In the genomic region with DNA sequence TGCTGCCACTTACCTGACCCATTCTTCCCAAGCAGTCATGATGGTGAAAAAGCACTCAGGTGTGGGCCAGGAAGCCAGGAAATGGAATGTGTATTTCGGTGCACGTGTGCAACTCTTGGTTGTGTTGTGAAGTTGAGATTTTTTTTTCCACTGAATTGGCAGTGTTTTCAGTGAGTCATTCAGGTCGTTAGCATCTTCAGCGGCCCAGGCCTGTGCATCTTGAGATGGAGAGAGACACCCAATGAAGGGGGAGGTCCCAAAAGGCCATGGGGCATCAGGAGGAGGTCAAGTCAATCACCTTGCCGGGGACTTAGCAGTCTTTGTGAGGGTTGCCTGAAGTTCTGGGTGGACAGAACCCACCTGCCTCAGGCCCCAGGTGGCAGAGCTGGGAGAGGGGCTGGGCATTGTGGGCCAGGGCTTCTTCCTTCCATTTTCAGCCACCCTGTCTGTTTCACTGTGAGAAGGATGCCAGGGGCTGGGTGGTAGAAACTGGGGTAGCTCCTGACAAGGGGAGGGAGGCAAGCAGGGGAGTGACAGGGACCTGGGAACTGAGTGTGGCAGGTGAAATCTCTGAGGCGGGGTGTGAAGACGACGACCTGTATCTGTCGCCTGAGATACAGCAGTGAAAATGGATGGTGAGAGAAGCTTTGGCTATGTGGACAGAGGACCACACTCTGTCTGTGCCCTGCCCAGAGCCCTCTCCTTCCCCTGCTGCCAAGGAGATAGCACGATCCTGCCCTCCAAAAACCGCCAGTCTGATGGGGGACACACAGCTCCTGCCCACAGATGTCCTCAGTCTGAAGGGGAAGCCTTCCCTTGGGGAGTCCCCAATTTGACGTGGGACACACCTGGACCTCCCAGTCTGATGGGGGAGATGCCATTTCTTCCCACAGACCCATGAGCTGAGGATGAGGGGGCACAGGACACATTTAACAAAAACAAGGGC, we compare ENCODE assay signal across 11 cellular contexts. TPM values are rescaled to one million over a fixed set of nuclear protein-coding genes. Genes with fewer than 3 reads are reported as not detected.
DNase-seq lines count a peak whose midpoint lies in the region; ATAC-seq and TF ChIP-seq lines count a peak whose summit lies in the region.
"Had no signal": no experiment of that assay in that cellular context is flagged by ENCODE, and none has a peak within 500 bp of the region (broad histone marks: within the 10 kb centered on the region; RNA-seq: fewer than 3 reads in every experiment).

No MANE protein-coding gene starts in this region.

- no peaks in the 10 kb centered on the region for H3K4me1 ChIP-seq in uterus
- H3K4me1 ChIP-seq: HAP-1 had no signal

- TF ChIP-seq POLR2A in uterus (IDR thresholded peaks at IDR 0.05) = no peak

- H3K9me3 ChIP-seq in WERI-Rb-1 (ENCODE audit: severe bottlenecking) (no peaks in the 10 kb centered on the region), uterus (no peaks in the 10 kb centered on the region)
- H3K9me3 ChIP-seq: HAP-1 had no signal

- in situ Hi-C loops in G401 (cut with HindIII; ENCODE audit: low sequenced_read_pairs) = no loop called here

- H3K36me3 ChIP-seq in WERI-Rb-1 (peaks cover 22% of the 10 kb centered on the region), uterus (no peaks in the 10 kb centered on the region)
- H3K36me3 ChIP-seq: HAP-1 had no signal

- H3K4me3 ChIP-seq in WERI-Rb-1 (ENCODE audit: low read depth, low read length) (no peak overlapping the region), uterus (no peak overlapping the region)
- H3K4me3 ChIP-seq: HAP-1 had no signal

- H3K27me3 ChIP-seq in WERI-Rb-1 (ENCODE audit: insufficient read depth, low read depth, severe bottlenecking) = no peaks in the 10 kb centered on the region
- H3K27me3 ChIP-seq in uterus = no peaks in the 10 kb centered on the region

- DNase-seq in G401 (ENCODE audit: low spot score) (peak; percentile 38), WERI-Rb-1 (no peak), cerebellar nuclear complex (lab: John Stamatoyannopoulos, UW) (no peak), uterus (no peak)
- DNase-seq in activated naive CD4-positive, alpha-beta T cell treated with anti-CD3 and anti-CD28 coated beads, Interleukin-2, amount 50 U/mL, for 16 hours = peak; percentile 56
- peak; percentile 79 for DNase-seq in stimulated activated CD4-positive, alpha-beta T cell treated with anti-CD3 and anti-CD28 coated beads, Interleukin-15, amount 100 ng/mL, for 24 hours

- no peak for TF ChIP-seq CTCF in WERI-Rb-1 (IDR thresholded peaks at IDR 0.05; ENCODE audit: low read depth, low read length)
- TF ChIP-seq CTCF in uterus (IDR thresholded peaks at IDR 0.05) = no peak

- ATAC-seq in HG03469 (IDR thresholded peaks at IDR 0.05; ENCODE audit: unreplicated experiment) (no peak), GM21717 (IDR thresholded peaks at IDR 0.05; ENCODE audit: unreplicated experiment) (no peak)

- peak overlapping the region; percentile 67; the same call in 1 of the 2 replicates for H3K27ac ChIP-seq in WERI-Rb-1
- H3K27ac ChIP-seq in uterus = no peak overlapping the region

- intact Hi-C loops in uterus (cut with DNase I; ENCODE audit: low total_unique reads) = no loop called here

RNA-seq across cellular contexts. Expression of a gene that starts 11.8 kb away (rescaled TPM):
- total RNA-seq in G401 (2014; rRNA removed; shearing (Covaris generic)) = 18.9 and 32.5 TPM in 2 replicates
- total RNA-seq in uterus = 10 to 100 TPM in 2 of 4 donors, 1 to 10 TPM in 2; 2.6 to 24.8 (median 10.7) TPM

RNA-seq across cellular contexts. Expression of a gene that starts 27.2 kb away (rescaled TPM):
- not detected in 2 replicates for total RNA-seq in G401 (2014; rRNA removed; shearing (Covaris generic))
- total RNA-seq in uterus = under 1 TPM in 2 of 4 donors, not detected in 2; 0.49 to 0.51 TPM
- total RNA-seq: myocyte, skeletal muscle tissue had no signal

RNA-seq across cellular contexts. Expression of a gene that starts 56.1 kb away (rescaled TPM):
- total RNA-seq in G401 (2014; rRNA removed; shearing (Covaris generic)) = 200 and 386 TPM in 2 replicates
- 100 to 1,000 TPM in 3 of 4 donors, 10 to 100 TPM in 1; 55.6 to 313 (median 209) TPM for total RNA-seq in uterus

Comparison
In these comparisons a context has a peak if more than half of its experiments do, and no peak if none do; other contexts are left out.
1. DNase-seq: peak in G401 (single experiment), activated naive CD4-positive, alpha-beta T cell treated with anti-CD3 and anti-CD28 coated beads, Interleukin-2, amount 50 U/mL, for 16 hours (single experiment) and stimulated activated CD4-positive, alpha-beta T cell treated with anti-CD3 and anti-CD28 coated beads, Interleukin-15, amount 100 ng/mL, for 24 hours (single experiment); none in WERI-Rb-1 (single experiment), cerebellar nuclear complex (0 of 2) and uterus (0 of 2).